In the genomic region with DNA sequence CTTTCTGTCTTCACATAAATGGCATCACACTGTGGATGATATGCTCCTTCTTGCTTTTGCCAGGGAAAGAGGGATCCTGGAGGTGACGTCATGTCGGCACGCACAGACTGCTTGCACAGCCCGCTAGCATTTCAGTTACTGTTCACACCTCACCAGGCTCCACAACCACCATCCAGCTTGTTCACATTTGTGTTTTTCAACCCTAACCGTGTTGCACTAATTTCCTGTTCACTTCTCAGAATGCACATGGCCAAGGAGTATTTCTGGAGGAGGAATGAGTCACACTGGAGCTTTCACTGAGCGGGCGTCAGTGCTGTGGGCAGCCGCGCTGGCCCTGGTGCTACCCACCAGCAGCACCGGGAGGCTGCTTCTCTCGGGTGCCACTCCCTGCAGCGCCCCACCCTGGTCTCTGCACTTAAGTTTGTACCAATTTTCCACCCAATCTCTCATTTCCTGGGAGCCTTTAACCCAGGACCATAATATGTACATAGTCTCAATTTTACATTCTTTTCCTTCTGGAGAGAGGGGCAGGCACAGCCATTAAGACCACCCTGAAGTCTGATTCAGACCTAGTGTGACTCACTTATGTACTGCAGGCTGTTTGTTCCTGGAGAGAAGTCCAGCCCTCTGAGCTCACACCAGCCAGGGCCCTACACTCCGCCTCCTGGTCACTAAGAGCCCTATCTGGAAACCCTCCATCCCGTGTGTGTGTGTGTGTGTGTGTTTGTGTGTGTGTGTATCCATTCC, we compare ENCODE assay signal across 8 cellular contexts.
DNase-seq lines count a peak whose midpoint lies in the region; ATAC-seq, FAIRE-seq and TF ChIP-seq lines count a peak whose summit lies in the region.

No MANE protein-coding gene starts in this region.

- POLR2A ChIA-PET in K562 (lab: Yijun Ruan, JAX): no interaction called here

- H3K79me2 ChIP-seq in K562 (ENCODE audit: control insufficient read depth, insufficient read depth, low read length): no peaks in the 10 kb centered on the region

- 2% methylated on average over 9 of the region's 14 CpGs for WGBS in K562 (ENCODE audit: insufficient coverage, low coverage, missing lambda C conversion rate)
- WGBS in lower leg skin, 2 donors: 21 to 29% methylated on average over 14 of the region's 14 CpGs

- no TSS peak for BruUV-seq in K562 (replicated peaks; lab: Mats Ljungman, UMichigan)

- no peaks in the 10 kb centered on the region for H3K4me1 ChIP-seq in K562 (replicated peaks in 1 of 2; ENCODE audit: control insufficient read depth in 2 of 2, insufficient read depth in 2 of 2, low read length in 2 of 2)

- H3K27ac ChIP-seq in K562 (ENCODE audit: extremely low read depth, low read depth, low read length) (no peak overlapping the region), WERI-Rb-1 (no peak overlapping the region)

- peak; percentile 47 for DNase-seq in T1000 (lab: John Stamatoyannopoulos, UW)
- no peak for DNase-seq in K562 (ENCODE audit: extremely low read depth in 1 of 4, low spot score in 3 of 4)
- peak; percentile 79 to 93 for DNase-seq in lower leg skin (ENCODE audit: low spot score in 2 of 2)
- DNase-seq in stimulated activated CD8-positive, alpha-beta memory T cell treated with anti-CD3 and anti-CD28 coated beads, Interleukin-15, amount 100 ng/mL, for 1 hour (ENCODE audit: low read depth): peak; percentile 46
- DNase-seq in WERI-Rb-1: no peak

- peaks cover 4 to 33% of the 10 kb centered on the region in 2 experiments for H3K27me3 ChIP-seq in K562 (ENCODE audit: control insufficient read depth in 2 of 2, insufficient read depth in 2 of 2, low read length in 2 of 2)
- H3K27me3 ChIP-seq in WERI-Rb-1 (ENCODE audit: insufficient read depth, low read depth, severe bottlenecking): no peaks in the 10 kb centered on the region

- ATAC-seq in GM18505 (IDR thresholded peaks at IDR 0.05; ENCODE audit: unreplicated experiment): peak; percentile 27
- peak; percentile 30 for ATAC-seq in HG03354 (IDR thresholded peaks at IDR 0.05; ENCODE audit: poor library complexity, severe bottlenecking, unreplicated experiment)
- ATAC-seq in K562: no peak
- no peak for ATAC-seq in HG03280 (IDR thresholded peaks at IDR 0.05; ENCODE audit: unreplicated experiment)

- H3K36me3 ChIP-seq in K562 (ENCODE audit: control insufficient read depth, insufficient read depth, low read length) (no peaks in the 10 kb centered on the region), WERI-Rb-1 (no peaks in the 10 kb centered on the region)

- intact Hi-C loops in K562 (cut with micrococcal nuclease) (no loop called here), lower leg skin (cut with DNase I; ENCODE audit: low total_unique reads) (no loop called here)

- peak; percentile 19 for TF ChIP-seq POLR2A in GM18505 (IDR thresholded peaks at IDR 0.05; ENCODE audit: borderline replicate concordance, extremely low read depth, insufficient read depth, insufficient read length)
- TF ChIP-seq POLR2A in K562 (conservative IDR thresholded peaks at IDR 0.05): no peak
- TF ChIP-seq POLR2A in lower leg skin (IDR thresholded peaks at IDR 0.05): no peak

- no peak for FAIRE-seq in K562 (lab: Jason Lieb, UNC)

- no peak for TF ChIP-seq EP300 in K562 (IDR thresholded peaks at IDR 0.05; ENCODE audit: low read length)

- TF ChIP-seq CTCF in K562 (IDR thresholded peaks at IDR 0.05 in 2 of 3, conservative IDR thresholded peaks at IDR 0.05 in 1 of 3; ENCODE audit: insufficient read depth in 2 of 3, low read depth in 1 of 3, low read length in 3 of 3): no peak
- TF ChIP-seq CTCF in lower leg skin (IDR thresholded peaks at IDR 0.05): no peak
- no peak for TF ChIP-seq CTCF in WERI-Rb-1 (IDR thresholded peaks at IDR 0.05; ENCODE audit: low read depth, low read length)

- no peak for TF ChIP-seq RAD21 in K562 (CRISPR knock-in tag; conservative IDR thresholded peaks at IDR 0.05 in 1 of 2, IDR thresholded peaks at IDR 0.05 in 1 of 2)

- no peak overlapping the region for H2AFZ ChIP-seq in K562 (ENCODE audit: low read depth, low read length)

- H3K9ac ChIP-seq in K562 (ENCODE audit: insufficient read depth in 1 of 2, low read depth in 2 of 2, low read length in 2 of 2): no peak overlapping the region

- CTCF ChIA-PET in K562 (lab: Yijun Ruan, JAX; ENCODE audit: low intra/inter-chr PET ratio): no interaction called here

- H4K20me1 ChIP-seq in K562 (replicated peaks; ENCODE audit: control insufficient read depth, insufficient read depth, low read length): no peaks in the 10 kb centered on the region

- H3K4me3 ChIP-seq in K562 (no peak overlapping the region), lower leg skin (ENCODE audit: low read depth, poor library complexity, severe bottlenecking) (no peak overlapping the region), WERI-Rb-1 (ENCODE audit: low read depth, low read length) (no peak overlapping the region)

- in situ Hi-C loops in K562 (cut with MboI): no loop called here

- no peak overlapping the region for H3K4me2 ChIP-seq in K562 (ENCODE audit: insufficient read depth, low read length)

- H3K9me1 ChIP-seq in K562 (ENCODE audit: control insufficient read depth, insufficient read depth, low read length): no peaks in the 10 kb centered on the region

- no peaks in the 10 kb centered on the region for H3K9me3 ChIP-seq in K562 (replicated peaks; ENCODE audit: control insufficient read depth, insufficient read depth, low read depth, low read length)
- H3K9me3 ChIP-seq in WERI-Rb-1 (ENCODE audit: severe bottlenecking): no peaks in the 10 kb centered on the region

TF ChIP-seq in K562, 482 proteins besides CTCF, POLR2A, EP300 and RAD21:
- no peak for TF ChIP-seq SMARCC2 (IDR thresholded peaks at IDR 0.05; ENCODE audit: low read depth)
- no peak for TF ChIP-seq PHF20 (IDR thresholded peaks at IDR 0.05; ENCODE audit: partially characterized antibody)
- TF ChIP-seq ZNF384 (IDR thresholded peaks at IDR 0.05; ENCODE audit: low read depth, low read length): no peak
- TF ChIP-seq ATF3 (IDR thresholded peaks at IDR 0.05): peak; percentile 37; the same call in 1 of the 2 replicates
- TF ChIP-seq ATF3 (CRISPR knock-in tag; conservative IDR thresholded peaks at IDR 0.05): no peak
- 0 out of 2 replicates have a peak, but pooled peaks have one; percentile 39 for TF ChIP-seq JUNB (CRISPR knock-in tag; conservative IDR thresholded peaks at IDR 0.05)
- no peak for TF ChIP-seq BRD4 (IDR thresholded peaks at IDR 0.05)
- TF ChIP-seq KAT7 (CRISPR knock-in tag; IDR thresholded peaks at IDR 0.05; ENCODE audit: borderline replicate concordance): no peak
- TF ChIP-seq FOSL1 (tag; conservative IDR thresholded peaks at IDR 0.05): peak; percentile 58
- TF ChIP-seq HNRNPLL (IDR thresholded peaks at IDR 0.05; ENCODE audit: low read depth, low read length, poor library complexity, severe bottlenecking): no peak
- TF ChIP-seq, protein P1, sequence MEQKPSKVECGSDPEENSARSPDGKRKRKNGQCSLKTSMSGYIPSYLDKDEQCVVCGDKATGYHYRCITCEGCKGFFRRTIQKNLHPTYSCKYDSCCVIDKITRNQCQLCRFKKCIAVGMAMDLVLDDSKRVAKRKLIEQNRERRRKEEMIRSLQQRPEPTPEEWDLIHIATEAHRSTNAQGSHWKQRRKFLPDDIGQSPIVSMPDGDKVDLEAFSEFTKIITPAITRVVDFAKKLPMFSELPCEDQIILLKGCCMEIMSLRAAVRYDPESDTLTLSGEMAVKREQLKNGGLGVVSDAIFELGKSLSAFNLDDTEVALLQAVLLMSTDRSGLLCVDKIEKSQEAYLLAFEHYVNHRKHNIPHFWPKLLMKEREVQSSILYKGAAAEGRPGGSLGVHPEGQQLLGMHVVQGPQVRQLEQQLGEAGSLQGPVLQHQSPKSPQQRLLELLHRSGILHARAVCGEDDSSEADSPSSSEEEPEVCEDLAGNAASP (IDR thresholded peaks at IDR 0.05): no peak

Comparison
In these comparisons a context has a peak if more than half of its experiments do, and no peak if none do; other contexts are left out.
1. ATAC-seq: peak in GM18505 (single experiment) and HG03354 (single experiment); none in K562 (single experiment) and HG03280 (single experiment).
2. DNase-seq: peak in T1000 (single experiment), lower leg skin (2 of 2) and stimulated activated CD8-positive, alpha-beta memory T cell treated with anti-CD3 and anti-CD28 coated beads, Interleukin-15, amount 100 ng/mL, for 1 hour (single experiment); none in K562 (0 of 4) and WERI-Rb-1 (single experiment).